In the genomic region with DNA sequence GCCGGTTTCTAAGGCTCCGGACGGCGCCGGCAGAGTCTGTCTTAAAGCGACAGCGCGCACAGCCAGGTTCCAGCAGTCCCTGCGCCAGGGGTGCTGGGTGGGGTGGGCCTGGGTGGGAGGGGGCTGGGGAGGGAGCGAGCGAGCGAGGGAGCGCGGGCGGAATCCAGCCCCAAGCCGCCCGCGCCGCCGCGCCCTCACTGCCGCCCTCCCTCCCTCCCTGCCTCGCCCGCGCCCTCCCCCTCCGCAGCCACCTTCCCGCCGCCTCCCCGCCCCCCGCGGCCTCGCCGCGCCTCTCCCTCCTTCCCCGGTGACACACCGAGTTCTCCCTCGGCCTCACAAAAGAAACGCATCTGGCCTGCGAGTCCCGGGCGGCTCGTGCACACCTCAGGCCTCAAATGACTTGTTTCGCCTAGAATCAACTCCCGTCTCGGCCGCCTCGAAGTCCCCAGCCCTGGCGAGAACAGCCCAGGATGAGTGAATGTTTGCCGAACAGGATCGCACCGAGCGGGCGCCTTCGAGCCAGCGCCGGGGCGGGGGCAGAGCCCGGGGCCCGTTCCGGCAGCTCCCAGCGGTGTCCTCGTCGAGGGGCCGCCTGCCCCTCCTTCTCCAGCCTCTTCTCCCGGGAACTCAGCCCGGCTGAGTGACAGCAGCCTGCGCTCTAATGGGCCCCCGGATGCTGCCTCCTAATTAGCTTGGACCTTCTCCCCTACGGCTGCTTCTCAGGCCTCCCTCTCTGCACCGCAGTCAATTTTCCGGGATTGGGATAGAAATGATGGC, we compare ENCODE assay signal across 8 cellular contexts. TPM values are rescaled to one million over a fixed set of nuclear protein-coding genes. Genes with fewer than 3 reads are reported as not detected.
DNase-seq lines count a peak whose midpoint lies in the region; ATAC-seq, FAIRE-seq and TF ChIP-seq lines count a peak whose summit lies in the region.

A gene (minus strand): TSS at position 43 of the 777 bp plus-strand sequence. CDS start 347 bp downstream, outside the sequence.

- peak in 4 of 10 experiments; percentile 11 to 18 (median 14) for DNase-seq in CD4-positive, alpha-beta T cell
- peak; percentile 82 for DNase-seq in OCI-M1 (lab: John Stamatoyannopoulos, UW)
- DNase-seq in body of pancreas: peak; percentile 29 to 46 (median 34)
- DNase-seq in HepG2 (ENCODE audit: low spot score): peak; percentile 52
- DNase-seq in stomach: peak; percentile 69
- DNase-seq in effector CD8-positive, alpha-beta T cell (lab: John Stamatoyannopoulos, UW): no peak

- H3K4me1 Mint-ChIP-seq in CD4-positive, alpha-beta T cell (ENCODE audit: low read depth): peaks cover 48% of the 10 kb centered on the region

- no peak for TF ChIP-seq CTCF in CD4-positive, alpha-beta T cell (IDR thresholded peaks at IDR 0.05)
- TF ChIP-seq CTCF in body of pancreas (IDR thresholded peaks at IDR 0.05) (no peak), HepG2 (CRISPR knock-in tag; IDR thresholded peaks at IDR 0.05) (no peak), stomach (IDR thresholded peaks at IDR 0.05) (no peak)

- H4K20me1 ChIP-seq in HepG2 (ENCODE audit: insufficient read depth, low read length): no peaks in the 10 kb centered on the region

- TF ChIP-seq RAD21 in HepG2 (CRISPR knock-in tag; IDR thresholded peaks at IDR 0.05): peak; percentile 32; the same call in 1 of the 2 replicates

- H3K27me3 ChIP-seq in CD4-positive, alpha-beta T cell (ENCODE audit: control insufficient read depth, insufficient read depth, low read length): peaks cover 85% of the 10 kb centered on the region
- peaks cover 0 to 67% of the 10 kb centered on the region in 2 donors for H3K27me3 ChIP-seq in body of pancreas
- H3K27me3 ChIP-seq in HepG2 (ENCODE audit: control insufficient read depth in 1 of 2, insufficient read depth in 2 of 2, low read length in 2 of 2): no peaks in the 10 kb centered on the region
- H3K27me3 ChIP-seq in stomach: peaks cover 0 to 100% (median 90%) of the 10 kb centered on the region in 3 donors

- peak within 1 kb of the TSS; percentile 93 for H3K9ac ChIP-seq in HepG2 (ENCODE audit: insufficient read depth, low read depth, low read length)

- CTCF ChIA-PET in CD4-positive, alpha-beta T cell (lab: Charles Lee): no interaction called here
- CTCF ChIA-PET in HepG2 (lab: Yijun Ruan, JAX; ENCODE audit: low intra/inter-chr PET ratio, low total read pairs): no interaction called here

- H3K4me3 ChIP-seq in body of pancreas: peak within 1 kb of the TSS in 1 of 2 donors; percentile 20
- H3K4me3 ChIP-seq in HepG2 (replicated peaks in 1 of 3; ENCODE audit: insufficient read depth in 1 of 3, low read depth in 2 of 3, low read length in 3 of 3): peak within 1 kb of the TSS; percentile 83 to 93 (median 89)
- peak within 1 kb of the TSS; percentile 71 to 86 (median 77) for H3K4me3 ChIP-seq in stomach

- ATAC-seq in CD4-positive, alpha-beta T cell (ENCODE audit: poor library complexity): peak; percentile 28
- peak; percentile 31 for ATAC-seq in HG03432 (IDR thresholded peaks at IDR 0.05; ENCODE audit: unreplicated experiment)
- peak; percentile 13 for ATAC-seq in body of pancreas
- ATAC-seq in HepG2: peak; percentile 72
- ATAC-seq in HG03159 (IDR thresholded peaks at IDR 0.05; ENCODE audit: unreplicated experiment): no peak

- no peaks in the 10 kb centered on the region for H3K9me3 ChIP-seq in CD4-positive, alpha-beta T cell (ENCODE audit: control insufficient read depth, low read length)
- no peaks in the 10 kb centered on the region for H3K9me3 ChIP-seq in body of pancreas
- H3K9me3 ChIP-seq in HepG2 (ENCODE audit: low read length): no peaks in the 10 kb centered on the region
- H3K9me3 ChIP-seq in stomach: peaks cover 0 to 1% (median 0%) of the 10 kb centered on the region in 4 donors

- TSS peak; percentile 80 for BruUV-seq in HepG2 (replicated peaks; lab: Mats Ljungman, UMichigan)

- H3K27ac ChIP-seq in CD4-positive, alpha-beta T cell (ENCODE audit: low read depth, low read length): no peak within 1 kb of the TSS
- H3K27ac ChIP-seq in body of pancreas (no peak within 1 kb of the TSS), HepG2 (ENCODE audit: extremely low read length, insufficient read depth, low read length) (peak within 1 kb of the TSS; percentile 90), stomach (peak within 1 kb of the TSS; percentile 69 to 94 (median 94))

- TF ChIP-seq POLR2A in body of pancreas (IDR thresholded peaks at IDR 0.05): no peak
- TF ChIP-seq POLR2A in HepG2 (IDR thresholded peaks at IDR 0.05; ENCODE audit: insufficient read depth in 1 of 2, low read depth in 2 of 2, low read length in 2 of 2): peak in 1 of 2 experiments; percentile 55; a peak in 2 of 4 replicates
- no peak for TF ChIP-seq POLR2A in stomach (IDR thresholded peaks at IDR 0.05)

- H3K27ac Mint-ChIP-seq in CD4-positive, alpha-beta T cell: no peak within 1 kb of the TSS

- no peak for TF ChIP-seq EP300 in HepG2 (IDR thresholded peaks at IDR 0.05; ENCODE audit: low read depth in 2 of 2, low read length in 2 of 2)
- TF ChIP-seq EP300 in HepG2 (CRISPR knock-in tag; IDR thresholded peaks at IDR 0.05; ENCODE audit: borderline replicate concordance): no peak
- no peak for TF ChIP-seq EP300 in stomach (IDR thresholded peaks at IDR 0.05)

- H3K4me3 Mint-ChIP-seq in CD4-positive, alpha-beta T cell: peak within 1 kb of the TSS; percentile 88

- no peaks in the 10 kb centered on the region for H3K9me3 Mint-ChIP-seq in CD4-positive, alpha-beta T cell

- POLR2A ChIA-PET in CD4-positive, alpha-beta T cell (lab: Charles Lee): no interaction called here
- POLR2A ChIA-PET in HepG2 (lab: Yijun Ruan, JAX): interaction anchor here (1.0 to 2.0 kb wide), 10 partner anchors 9 to 157 kb away, joined by 3 to 24 read pairs (median 6); no protein-coding TSS in a partner anchor

- peaks cover 87% of the 10 kb centered on the region for H3K27me3 Mint-ChIP-seq in CD4-positive, alpha-beta T cell

- intact Hi-C loops in CD4-positive, alpha-beta T cell (cut with DNase I, micrococcal nuclease): no loop called here
- intact Hi-C loops in body of pancreas (cut with DNase I) (no loop called here), HepG2 (cut with micrococcal nuclease; ENCODE audit: unreplicated experiment) (loop anchor here (2.0 to 5.0 kb wide), 3 partner anchors 67 to 158 kb away; a partner anchor contains a TSS), stomach (cut with DNase I; ENCODE audit: low total_unique reads) (loop anchor here (10.0 kb wide), 1 partner anchor 160 kb away; no protein-coding TSS in a partner anchor)

- 11% methylated on average over 44 of the region's 71 CpGs; no CpG with 5 or more reads in 1 of the 2 donors for WGBS in body of pancreas, 2 donors
- 0% methylated on average over 14 of the region's 71 CpGs for WGBS in HepG2 (ENCODE audit: low lambda C conversion rate)
- 4 to 13% (median 5%) methylated on average over 32 to 62 of the region's 71 CpGs for WGBS in stomach, 5 donors

- in situ Hi-C loops in HepG2 (cut with HindIII; ENCODE audit: extremely low pct_ligation_motif_present, low pct_unique_long_range_greater_than_20kb): loop anchor here (10.0 kb wide), 2 partner anchors 150 to 300 kb away; no protein-coding TSS in a partner anchor

- no peak for FAIRE-seq in HepG2 (lab: Jason Lieb, UNC)

- no peak within 1 kb of the TSS for H2AFZ ChIP-seq in HepG2 (ENCODE audit: low read length)

- H3K4me2 ChIP-seq in HepG2 (ENCODE audit: low read depth, low read length): peak within 1 kb of the TSS; percentile 91

- no peaks in the 10 kb centered on the region for H3K36me3 Mint-ChIP-seq in CD4-positive, alpha-beta T cell (ENCODE audit: low read depth)

- no peaks in the 10 kb centered on the region for H3K36me3 ChIP-seq in body of pancreas (replicated peaks in 1 of 2; ENCODE audit: insufficient read depth in 1 of 2, low read depth in 2 of 2)
- peaks cover 0 to 7% of the 10 kb centered on the region in 2 experiments; a peak in 1 of 5 replicates for H3K36me3 ChIP-seq in HepG2 (replicated peaks in 1 of 2; ENCODE audit: control insufficient read depth in 1 of 2, insufficient read depth in 2 of 2, low read length in 2 of 2)
- H3K36me3 ChIP-seq in stomach: no peaks in the 10 kb centered on the region

- H3K4me1 ChIP-seq in body of pancreas (peaks cover 44% of the 10 kb centered on the region), HepG2 (ENCODE audit: insufficient read depth, low read length) (peaks cover 21% of the 10 kb centered on the region), stomach (peaks cover 34 to 76% (median 65%) of the 10 kb centered on the region in 4 donors)

- peaks cover 26% of the 10 kb centered on the region for H3K79me2 ChIP-seq in HepG2 (ENCODE audit: insufficient read depth, low read length)

TF ChIP-seq in HepG2, 621 proteins besides CTCF, POLR2A, EP300 and RAD21 (continues in another document):
- TF ChIP-seq RNF2 (conservative IDR thresholded peaks at IDR 0.05; ENCODE audit: low read depth): 0 out of 2 replicates have a peak, but pooled peaks have one; percentile 39
- TF ChIP-seq SATB2 (CRISPR knock-in tag; IDR thresholded peaks at IDR 0.05): peak; percentile 77; the same call in 1 of the 2 replicates
- peak; percentile 64 for TF ChIP-seq SRSF1 (optimal IDR thresholded peaks at IDR 0.05; ENCODE audit: low read depth, low read length)

RNA-seq across cellular contexts. Expression of the gene that starts here (rescaled TPM):
- total RNA-seq in CD4-positive, alpha-beta T cell: not detected
- not detected for total RNA-seq in body of pancreas
- total RNA-seq in HepG2 (2016; rRNA removed; fragmentation: Illumina TruSeq; extraction: Trizol): 13.1 and 20.2 TPM in 2 replicates
- 12.8 and 17.7 TPM in 2 replicates for total RNA-seq in HepG2 (2016; cell fraction: cytosol; rRNA removed; fragmentation: Illumina TruSeq; extraction: Trizol; ENCODE audit: low read depth)
- total RNA-seq in HepG2 (2016; cell fraction: insoluble cytoplasmic fraction; rRNA removed; fragmentation: Illumina TruSeq; extraction: Trizol): 12.5 and 19.9 TPM in 2 replicates
- 27.9 and 34.7 TPM in 2 replicates for total RNA-seq in HepG2 (2016; cell fraction: membrane; rRNA removed; fragmentation: Illumina TruSeq; extraction: Trizol)
- 17.9 and 18.7 TPM in 2 replicates for total RNA-seq in HepG2 (2016; cell fraction: nucleus; rRNA removed; fragmentation: Illumina TruSeq; extraction: Trizol)
- polyA plus RNA-seq in HepG2 (2011; rRNA removed): 11.7 and 17.0 TPM in 2 replicates
- polyA plus RNA-seq in HepG2 (2011; cell fraction: cytosol; rRNA removed): 13.4 and 20.2 TPM in 2 replicates
- 26.6 and 30.3 TPM in 2 replicates for polyA plus RNA-seq in HepG2 (2011; cell fraction: nucleus; rRNA removed)
- 6.9 and 13.4 TPM in 2 replicates for polyA plus RNA-seq in HepG2 (2012)
- 29.4 and 35.3 TPM in 2 replicates for polyA plus RNA-seq in HepG2 (2016; cell fraction: cytosol; fragmentation: Illumina TruSeq; extraction: Trizol; ENCODE audit: low read depth)
- polyA plus RNA-seq in HepG2 (2016; cell fraction: insoluble cytoplasmic fraction; fragmentation: Illumina TruSeq; extraction: Trizol; ENCODE audit: low read depth): 19.1 and 27.9 TPM in 2 replicates
- polyA plus RNA-seq in HepG2 (2016; cell fraction: membrane; fragmentation: Illumina TruSeq; extraction: Trizol; ENCODE audit: low read depth): 43.6 and 46.2 TPM in 2 replicates
- polyA plus RNA-seq in HepG2 (2016; cell fraction: nucleus; fragmentation: Illumina TruSeq; extraction: Trizol; ENCODE audit: insufficient read depth, low read depth): 32.5 and 33.9 TPM in 2 replicates
- polyA minus RNA-seq in HepG2 (2011; rRNA and poly(A)+ RNA removed; ENCODE audit: low replicate concordance): 19.5 and 28.2 TPM in 2 replicates
- 10.5 and 12.9 TPM in 2 replicates for polyA minus RNA-seq in HepG2 (2011; cell fraction: cytosol; rRNA and poly(A)+ RNA removed)
- polyA minus RNA-seq in HepG2 (2011; cell fraction: nucleus; rRNA and poly(A)+ RNA removed): 6.4 and 6.8 TPM in 2 replicates
- 10 to 100 TPM; 30.3 to 91.1 (median 42.6) TPM for total RNA-seq in stomach
- 100 to 1,000 TPM in 1 of 3 donors, 10 to 100 TPM in 2; 31.6 to 149 (median 48.7) TPM for polyA plus RNA-seq in stomach

Comparison
In these comparisons a context has a peak if more than half of its experiments do, and no peak if none do; other contexts are left out.
1. RNA of the gene that starts here (total RNA-seq): 30.3 to 91.1 TPM in stomach and 12.5 to 34.7 TPM in HepG2; not detected in CD4-positive, alpha-beta T cell and not detected in body of pancreas; every median in the first group is over 10 times any median in the second.
2. Peak in ATAC-seq in CD4-positive, alpha-beta T cell; RNA of the gene not detected or under 1 TPM.
3. Peak in DNase-seq and ATAC-seq in body of pancreas; RNA of the gene not detected or under 1 TPM.
4. H3K27ac ChIP-seq: peak in HepG2 (single experiment) and stomach (5 of 5); none in CD4-positive, alpha-beta T cell (single experiment) and body of pancreas (0 of 4).
5. intact Hi-C loops: an anchor here in HepG2 (2.0 to 5.0 kb wide) and stomach (10.0 kb wide); none called in CD4-positive, alpha-beta T cell and body of pancreas.